8 cellular contexts compared by ENCODE assay signal in genomic region chr2:187453078-187453641, GRCh38. TPM values are rescaled to one million over a fixed set of nuclear protein-coding genes. Genes with fewer than 3 reads are reported as not detected.
DNase-seq lines count a peak whose midpoint lies in the region; ATAC-seq and TF ChIP-seq lines count a peak whose summit lies in the region.

No MANE protein-coding gene starts in this region.

- intact Hi-C loops in cardiac septum (cut with DNase I), result loop anchor here (5.0 kb wide), 1 partner anchor 551 kb away; no protein-coding TSS in a partner anchor

- CTCF ChIA-PET in HEK293T (lab: Yijun Ruan, JAX), result interaction anchor here (0.6 to 1.2 kb wide), 2 partner anchors 132 to 317 kb away, joined by 4 to 5 read pairs; no protein-coding TSS in a partner anchor

- DNase-seq in AG10803 (ENCODE audit: low read depth), result peak; percentile 23
- DNase-seq in HEK293T (ENCODE audit: extremely low spot score), result peak; percentile 10
- DNase-seq in SHP77 treated with DMSO at 0.1 percent for 48 hours (lab: John Stamatoyannopoulos, UW), result peak; percentile 41
- DNase-seq in iPS-NIHi11 (ENCODE audit: low spot score), result peak; percentile 14
- DNase-seq in stimulated activated CD8-positive, alpha-beta memory T cell treated with anti-CD3 and anti-CD28 coated beads, Interleukin-4, amount 100 ng/mL, for 48 hours, result no peak
- DNase-seq in activated T-cell treated with anti-CD3 and anti-CD28 coated beads for 4 hours, result no peak
- DNase-seq in cardiac septum (ENCODE audit: low spot score), result no peak

- no peak for ATAC-seq in HG03571 (IDR thresholded peaks at IDR 0.05; ENCODE audit: unreplicated experiment)

- POLR2A ChIA-PET in HEK293T (lab: Yijun Ruan, JAX), result no interaction called here

- peak; percentile 63 for TF ChIP-seq CTCF in AG10803 (conservative IDR thresholded peaks at IDR 0.05; ENCODE audit: low read length)

- H3K4me3 ChIP-seq in AG10803 (ENCODE audit: low read length), result no peak overlapping the region

TF ChIP-seq in HEK293T, 16 proteins besides CTCF, POLR2A, EP300 and RAD21:
- TF ChIP-seq L3MBTL2 (conservative IDR thresholded peaks at IDR 0.05) (no peak), BHLHE40 (IDR thresholded peaks at IDR 0.05; ENCODE audit: borderline replicate concordance) (no peak)

RNA-seq across cellular contexts. Expression of gene CALCRL, which starts 5.1 kb away (rescaled TPM):
- 28.1 TPM for total RNA-seq in cardiac septum

Comparison
In these comparisons a context has a peak if more than half of its experiments do, and no peak if none do; other contexts are left out.
1. DNase-seq: peak in AG10803 (single experiment), HEK293T (single experiment), SHP77 treated with DMSO at 0.1 percent for 48 hours (single experiment) and iPS-NIHi11 (single experiment); none in stimulated activated CD8-positive, alpha-beta memory T cell treated with anti-CD3 and anti-CD28 coated beads, Interleukin-4, amount 100 ng/mL, for 48 hours (single experiment), activated T-cell treated with anti-CD3 and anti-CD28 coated beads for 4 hours (single experiment) and cardiac septum (single experiment).